ENCODE assay signal across 8 cellular contexts in genomic region chr12:4148418-4149056, GRCh38.
DNase-seq lines count a peak whose midpoint lies in the region; ATAC-seq, FAIRE-seq and TF ChIP-seq lines count a peak whose summit lies in the region.

No MANE protein-coding gene starts in this region.

- no peaks in the 10 kb centered on the region for H4K20me1 ChIP-seq in DND-41 (ENCODE audit: insufficient read depth, low read length)

- peak; percentile 27 for DNase-seq in DND-41
- peak; percentile 10 to 24 for DNase-seq in Kasumi-1 (lab: John Stamatoyannopoulos, UW)
- peak; percentile 58 for DNase-seq in activated naive CD8-positive, alpha-beta T cell treated with anti-CD3 and anti-CD28 coated beads for 36 hours
- peak; percentile 22 for DNase-seq in stimulated activated CD4-positive, alpha-beta T cell treated with anti-CD3 and anti-CD28 coated beads, Interleukin-2, amount 100 ng/mL, for 4 hours (ENCODE audit: low read depth)
- no peak for DNase-seq in NCI-H1436 (lab: John Stamatoyannopoulos, UW)
- no peak for DNase-seq in D721Med (ENCODE audit: insufficient read length, low spot score)
- no peak for DNase-seq in GOT3 (lab: John Stamatoyannopoulos, UW)

- no peak overlapping the region for H3K4me2 ChIP-seq in DND-41 (ENCODE audit: insufficient read depth, low read length)

- H3K9ac ChIP-seq in DND-41 (ENCODE audit: low read depth, low read length), result no peak overlapping the region

- H3K36me3 ChIP-seq in DND-41 (ENCODE audit: insufficient read depth, low read length), result no peaks in the 10 kb centered on the region

- peaks cover 24% of the 10 kb centered on the region for H3K36me3 Mint-ChIP-seq in activated naive CD8-positive, alpha-beta T cell treated with anti-CD3 and anti-CD28 coated beads for 36 hours

- no peak overlapping the region for H3K4me3 ChIP-seq in DND-41 (ENCODE audit: low read depth in 1 of 2, low read length in 2 of 2)

- no peak overlapping the region for H3K4me3 Mint-ChIP-seq in activated naive CD8-positive, alpha-beta T cell treated with anti-CD3 and anti-CD28 coated beads for 36 hours

- H3K27me3 Mint-ChIP-seq in activated naive CD8-positive, alpha-beta T cell treated with anti-CD3 and anti-CD28 coated beads for 36 hours, result no peaks in the 10 kb centered on the region

- H3K27ac Mint-ChIP-seq in activated naive CD8-positive, alpha-beta T cell treated with anti-CD3 and anti-CD28 coated beads for 36 hours, result peak overlapping the region; percentile 79

- H3K4me1 ChIP-seq in DND-41 (ENCODE audit: insufficient read depth, low read length), result peaks cover 6% of the 10 kb centered on the region

- peaks cover 86% of the 10 kb centered on the region for H3K4me1 Mint-ChIP-seq in activated naive CD8-positive, alpha-beta T cell treated with anti-CD3 and anti-CD28 coated beads for 36 hours

- ATAC-seq in DND-41 (ENCODE audit: insufficient read depth, low read depth) (peak; percentile 57; the same call in 1 of the 3 replicates), GM21447 (IDR thresholded peaks at IDR 0.05; ENCODE audit: unreplicated experiment) (peak; percentile 50)

- no peaks in the 10 kb centered on the region for H3K9me3 ChIP-seq in DND-41 (ENCODE audit: insufficient read depth, low read length, severe bottlenecking)

- H3K27ac ChIP-seq in DND-41 (ENCODE audit: low read length), result no peak overlapping the region

- H3K27me3 ChIP-seq in DND-41 (ENCODE audit: insufficient read depth, low read length, poor library complexity), result no peaks in the 10 kb centered on the region

- peaks cover 16% of the 10 kb centered on the region for H3K9me3 Mint-ChIP-seq in activated naive CD8-positive, alpha-beta T cell treated with anti-CD3 and anti-CD28 coated beads for 36 hours

- no peaks in the 10 kb centered on the region for H3K79me2 ChIP-seq in DND-41 (ENCODE audit: insufficient read depth, low read length)

- no peak for FAIRE-seq in D721Med (lab: Jason Lieb, UNC)

- TF ChIP-seq CTCF in DND-41 (IDR thresholded peaks at IDR 0.05; ENCODE audit: borderline replicate concordance, extremely low read depth, low read length, poor library complexity, severe bottlenecking), result no peak
- TF ChIP-seq CTCF in D721Med (IDR thresholded peaks at IDR 0.05; ENCODE audit: insufficient read depth, missing control alignments), result no peak

- H2AFZ ChIP-seq in DND-41 (ENCODE audit: low read depth, low read length), result no peak overlapping the region

Comparison
In these comparisons a context has a peak if more than half of its experiments do, and no peak if none do; other contexts are left out.
1. DNase-seq: peak in DND-41 (single experiment), Kasumi-1 (2 of 2), activated naive CD8-positive, alpha-beta T cell treated with anti-CD3 and anti-CD28 coated beads for 36 hours (single experiment) and stimulated activated CD4-positive, alpha-beta T cell treated with anti-CD3 and anti-CD28 coated beads, Interleukin-2, amount 100 ng/mL, for 4 hours (single experiment); none in NCI-H1436 (single experiment), D721Med (single experiment) and GOT3 (single experiment).